9 cellular contexts compared by ENCODE assay signal in genomic region chr6:16723833-16724232, GRCh38. TPM values are rescaled to one million over a fixed set of nuclear protein-coding genes. Genes with fewer than 3 reads are reported as not detected.
A peak's percentile ranks its signal among the peaks of the same experiment; 100 is the strongest.
DNase-seq lines count a peak whose midpoint lies in the region; ATAC-seq and TF ChIP-seq lines count a peak whose summit lies in the region.
"Had no signal": no experiment of that assay in that cellular context is flagged by ENCODE, and none has a peak within 500 bp of the region (broad histone marks: within the 10 kb centered on the region; RNA-seq: fewer than 3 reads in every experiment).

No MANE protein-coding gene starts in this region.

- H3K27me3 ChIP-seq in left ventricle myocardium inferior (ENCODE audit: low read depth): no peaks in the 10 kb centered on the region
- no peaks in the 10 kb centered on the region for H3K27me3 ChIP-seq in adrenal gland
- H3K27me3 ChIP-seq in vagina: no peaks in the 10 kb centered on the region

- ATAC-seq in Right ventricle myocardium superior (ENCODE audit: poor library complexity) (peak; percentile 39), GM18502 (IDR thresholded peaks at IDR 0.05; ENCODE audit: poor library complexity, unreplicated experiment) (no peak), HG02642 (IDR thresholded peaks at IDR 0.05; ENCODE audit: poor library complexity, unreplicated experiment) (no peak)

- 23 to 31% (median 27%) methylated on average over 3 of the region's 3 CpGs for WGBS in adrenal gland, 4 donors

- peaks cover 4% of the 10 kb centered on the region for H3K27me3 Mint-ChIP-seq in nephron progenitor cell (ENCODE audit: low read depth, poor library complexity)

- H3K4me3 ChIP-seq in left ventricle myocardium inferior: no peak overlapping the region
- no peak overlapping the region for H3K4me3 ChIP-seq in adrenal gland
- H3K4me3 ChIP-seq in vagina: no peak overlapping the region

- H3K9me3 ChIP-seq in left ventricle myocardium inferior (replicated peaks) (no peaks in the 10 kb centered on the region), adrenal gland (replicated peaks in 1 of 3) (no peaks in the 10 kb centered on the region), vagina (no peaks in the 10 kb centered on the region)

- DNase-seq in Right ventricle myocardium superior: no peak
- no peak for DNase-seq in left ventricle myocardium inferior
- DNase-seq in adrenal gland: peak in 4 of 7 donors; percentile 42 to 61 (median 49)
- peak; percentile 94 for DNase-seq in kidney glomerular epithelial cell (lab: John Stamatoyannopoulos, UW)
- DNase-seq in vagina (ENCODE audit: extremely low spot score in 2 of 2): no peak
- DNase-seq in nephron progenitor cell: no peak
- DNase-seq: NCI-H187 had no signal

- no peak overlapping the region for H3K27ac Mint-ChIP-seq in nephron progenitor cell

- H3K4me1 Mint-ChIP-seq in nephron progenitor cell: peaks cover 66% of the 10 kb centered on the region

- H3K36me3 Mint-ChIP-seq in nephron progenitor cell (ENCODE audit: low read depth): no peaks in the 10 kb centered on the region

- H3K27ac ChIP-seq in left ventricle myocardium inferior (replicated peaks) (no peak overlapping the region), adrenal gland (peak overlapping the region in 4 of 5 donors; percentile 25 to 62 (median 40)), vagina (peak overlapping the region; percentile 83)

- H3K4me3 Mint-ChIP-seq in nephron progenitor cell: no peak overlapping the region

- TF ChIP-seq POLR2A in adrenal gland (IDR thresholded peaks at IDR 0.05): peak in 1 of 2 donors; percentile 30
- no peak for TF ChIP-seq POLR2A in vagina (IDR thresholded peaks at IDR 0.05)

- TF ChIP-seq CTCF in left ventricle myocardium inferior (IDR thresholded peaks at IDR 0.05; ENCODE audit: borderline replicate concordance) (no peak), adrenal gland (IDR thresholded peaks at IDR 0.05) (no peak), vagina (IDR thresholded peaks at IDR 0.05) (no peak), nephron progenitor cell (IDR thresholded peaks at IDR 0.05) (no peak)

- intact Hi-C loops in Right ventricle myocardium superior (cut with DNase I) (no loop called here), left ventricle myocardium inferior (cut with micrococcal nuclease) (no loop called here), adrenal gland (cut with DNase I) (no loop called here), vagina (cut with DNase I) (no loop called here)

- no peaks in the 10 kb centered on the region for H3K36me3 ChIP-seq in left ventricle myocardium inferior
- H3K36me3 ChIP-seq in adrenal gland (replicated peaks in 1 of 2): no peaks in the 10 kb centered on the region
- H3K36me3 ChIP-seq in vagina: no peaks in the 10 kb centered on the region

- H3K4me1 ChIP-seq in left ventricle myocardium inferior (peaks cover 55% of the 10 kb centered on the region), adrenal gland (replicated peaks in 1 of 2) (peaks cover 11 to 40% of the 10 kb centered on the region in 2 donors), vagina (peaks cover 82% of the 10 kb centered on the region)

- no peaks in the 10 kb centered on the region for H3K9me3 Mint-ChIP-seq in nephron progenitor cell

RNA-seq across cellular contexts. Expression of gene ATXN1, which starts 37.4 kb away (rescaled TPM):
- 36.1 TPM for total RNA-seq in Right ventricle myocardium superior
- total RNA-seq in left ventricle myocardium inferior: 41.5 TPM
- total RNA-seq in adrenal gland: 10 to 100 TPM; 19.1 to 51.3 (median 34.5) TPM
- 10 to 100 TPM in 1 of 3 donors, 1 to 10 TPM in 2; 3.4 to 10.7 (median 5.2) TPM for polyA plus RNA-seq in adrenal gland
- total RNA-seq in vagina: 43.2 TPM

Comparison
In these comparisons a context has a peak if more than half of its experiments do, and no peak if none do; other contexts are left out.
1. DNase-seq: peak in adrenal gland (4 of 7) and kidney glomerular epithelial cell (single experiment); none in Right ventricle myocardium superior (single experiment), left ventricle myocardium inferior (single experiment), vagina (0 of 2) and nephron progenitor cell (single experiment).